1 cellular context compared by ENCODE assay signal in genomic region chr10:79130255-79130654, GRCh38.
TF ChIP-seq lines count a peak whose summit lies in the region.

No MANE protein-coding gene starts in this region.

TF ChIP-seq in GM23338, 12 proteins besides CTCF, POLR2A, EP300 and RAD21 (continued from another document):
- TF ChIP-seq REST (IDR thresholded peaks at IDR 0.05; ENCODE audit: unreplicated experiment) (no peak), JUNB (IDR thresholded peaks at IDR 0.05; ENCODE audit: unreplicated experiment) (no peak), ETS1 (IDR thresholded peaks at IDR 0.05) (no peak), POLR2AphosphoS5 (IDR thresholded peaks at IDR 0.05; ENCODE audit: low read depth) (no peak), ZNF114 (CRISPR knock-in tag; IDR thresholded peaks at IDR 0.05) (no peak), STAT1 (IDR thresholded peaks at IDR 0.05; ENCODE audit: unreplicated experiment) (no peak), CREB1 (CRISPR knock-in tag; IDR thresholded peaks at IDR 0.05; ENCODE audit: low read depth) (no peak), EZH2 (IDR thresholded peaks at IDR 0.05; ENCODE audit: low read depth, unreplicated experiment) (no peak)
